1 cellular context compared by ENCODE assay signal in the genomic region with DNA sequence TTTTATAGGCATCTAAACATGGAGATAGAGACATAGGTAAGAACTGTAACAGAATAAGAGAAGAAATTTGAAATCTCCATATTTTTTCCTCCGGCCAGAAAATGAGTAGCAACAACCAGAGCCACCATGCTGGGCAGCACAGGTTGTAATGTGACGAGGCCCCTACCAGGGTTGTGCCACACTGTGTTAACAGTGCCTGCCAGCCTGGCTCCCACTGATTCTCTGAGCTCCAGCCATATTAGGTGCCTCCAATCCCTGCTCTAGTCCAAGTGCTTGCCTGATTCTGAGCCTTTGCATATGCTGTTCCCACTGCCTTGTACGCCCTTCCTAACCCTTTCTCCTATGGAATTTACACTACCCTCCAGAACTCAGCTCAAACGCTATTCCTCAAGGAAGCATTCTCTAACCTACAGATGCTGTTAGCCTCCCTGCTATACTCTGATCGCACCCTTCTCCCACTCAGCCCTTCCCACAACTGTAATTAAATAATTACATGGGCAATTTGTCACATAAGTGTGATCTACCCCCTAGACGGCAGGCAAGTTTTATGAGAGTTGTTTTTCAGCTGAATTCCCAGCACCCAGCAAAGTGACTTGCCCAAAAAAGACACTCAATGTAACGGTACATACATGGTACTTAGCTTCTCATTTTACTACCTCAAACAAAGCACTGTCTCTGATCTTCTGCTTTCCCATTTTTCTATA.
TF ChIP-seq lines count a peak whose summit lies in the region.

No MANE protein-coding gene starts in this region.

TF ChIP-seq in H1, 55 proteins besides CTCF, POLR2A, EP300 and RAD21:
- no peak for TF ChIP-seq MAFK (IDR thresholded peaks at IDR 0.05; ENCODE audit: low read depth, low read length)
- no peak for TF ChIP-seq CREB1 (IDR thresholded peaks at IDR 0.05)
- TF ChIP-seq KDM4A (IDR thresholded peaks at IDR 0.05; ENCODE audit: low read depth, low read length, severe bottlenecking), result no peak
- TF ChIP-seq RFX5 (IDR thresholded peaks at IDR 0.05; ENCODE audit: borderline replicate concordance, low read depth, low read length), result no peak
- no peak for TF ChIP-seq EGR1 (IDR thresholded peaks at IDR 0.05; ENCODE audit: borderline replicate concordance, low read depth, low read length)
- TF ChIP-seq BACH1 (IDR thresholded peaks at IDR 0.05; ENCODE audit: low read length), result no peak
- no peak for TF ChIP-seq SIX5 (IDR thresholded peaks at IDR 0.05; ENCODE audit: low read depth, low read length)
- TF ChIP-seq BCL11A (IDR thresholded peaks at IDR 0.05; ENCODE audit: low read depth in 2 of 2, low read length in 2 of 2), result no peak
- TF ChIP-seq FOSL1 (IDR thresholded peaks at IDR 0.05; ENCODE audit: insufficient read depth, low read depth, low read length), result no peak
- TF ChIP-seq KDM1A (IDR thresholded peaks at IDR 0.05; ENCODE audit: borderline replicate concordance, low read length), result no peak
- TF ChIP-seq SIN3A (conservative IDR thresholded peaks at IDR 0.05 in 1 of 2, IDR thresholded peaks at IDR 0.05 in 1 of 2; ENCODE audit: low read depth in 1 of 2, low read length in 2 of 2), result no peak
- TF ChIP-seq TBP (IDR thresholded peaks at IDR 0.05; ENCODE audit: low read depth, low read length), result no peak
- no peak for TF ChIP-seq CEBPB (IDR thresholded peaks at IDR 0.05; ENCODE audit: low read depth, low read length)
- no peak for TF ChIP-seq SP4 (IDR thresholded peaks at IDR 0.05; ENCODE audit: low read length)
- no peak for TF ChIP-seq CHD1 (IDR thresholded peaks at IDR 0.05; ENCODE audit: low read depth, low read length)
- no peak for TF ChIP-seq GABPA (IDR thresholded peaks at IDR 0.05; ENCODE audit: borderline replicate concordance, insufficient read depth, low read length)
- no peak for TF ChIP-seq NRF1 (IDR thresholded peaks at IDR 0.05; ENCODE audit: low read depth, low read length)
- no peak for TF ChIP-seq SAP30 (IDR thresholded peaks at IDR 0.05; ENCODE audit: insufficient read depth, insufficient replicate concordance, low read length)
